In the genomic region with DNA sequence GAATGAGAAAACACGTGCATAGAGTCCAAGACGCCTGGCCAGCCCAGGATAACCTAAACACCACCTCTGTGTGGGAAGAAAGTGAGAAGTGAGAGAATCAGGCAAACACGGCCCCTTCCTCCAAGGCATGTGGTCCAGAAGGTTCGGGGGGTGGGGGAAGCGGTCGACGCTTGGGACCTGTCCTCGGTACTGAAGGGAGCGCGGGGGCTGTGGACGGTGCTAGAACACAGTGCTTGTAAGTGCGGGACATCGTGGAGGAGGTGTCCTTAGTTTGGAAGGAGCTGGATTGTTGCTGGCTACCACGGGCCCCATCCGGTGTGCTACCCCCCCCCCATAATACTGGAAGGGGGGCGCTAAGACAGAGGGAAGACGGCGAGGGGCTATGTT, we compare ENCODE assay signal across 3 cellular contexts.
TF ChIP-seq lines count a peak whose summit lies in the region.

No MANE protein-coding gene starts in this region.

TF ChIP-seq in A549, 52 proteins besides CTCF, POLR2A, EP300 and RAD21:
- TF ChIP-seq, protein P1, sequence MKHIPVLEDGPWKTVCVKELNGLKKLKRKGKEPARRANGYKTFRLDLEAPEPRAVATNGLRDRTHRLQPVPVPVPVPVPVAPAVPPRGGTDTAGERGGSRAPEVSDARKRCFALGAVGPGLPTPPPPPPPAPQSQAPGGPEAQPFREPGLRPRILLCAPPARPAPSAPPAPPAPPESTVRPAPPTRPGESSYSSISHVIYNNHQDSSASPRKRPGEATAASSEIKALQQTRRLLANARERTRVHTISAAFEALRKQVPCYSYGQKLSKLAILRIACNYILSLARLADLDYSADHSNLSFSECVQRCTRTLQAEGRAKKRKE (CRISPR knock-in tag; IDR thresholded peaks at IDR 0.05; ENCODE audit: low read depth): no peak
- TF ChIP-seq, protein P2, sequence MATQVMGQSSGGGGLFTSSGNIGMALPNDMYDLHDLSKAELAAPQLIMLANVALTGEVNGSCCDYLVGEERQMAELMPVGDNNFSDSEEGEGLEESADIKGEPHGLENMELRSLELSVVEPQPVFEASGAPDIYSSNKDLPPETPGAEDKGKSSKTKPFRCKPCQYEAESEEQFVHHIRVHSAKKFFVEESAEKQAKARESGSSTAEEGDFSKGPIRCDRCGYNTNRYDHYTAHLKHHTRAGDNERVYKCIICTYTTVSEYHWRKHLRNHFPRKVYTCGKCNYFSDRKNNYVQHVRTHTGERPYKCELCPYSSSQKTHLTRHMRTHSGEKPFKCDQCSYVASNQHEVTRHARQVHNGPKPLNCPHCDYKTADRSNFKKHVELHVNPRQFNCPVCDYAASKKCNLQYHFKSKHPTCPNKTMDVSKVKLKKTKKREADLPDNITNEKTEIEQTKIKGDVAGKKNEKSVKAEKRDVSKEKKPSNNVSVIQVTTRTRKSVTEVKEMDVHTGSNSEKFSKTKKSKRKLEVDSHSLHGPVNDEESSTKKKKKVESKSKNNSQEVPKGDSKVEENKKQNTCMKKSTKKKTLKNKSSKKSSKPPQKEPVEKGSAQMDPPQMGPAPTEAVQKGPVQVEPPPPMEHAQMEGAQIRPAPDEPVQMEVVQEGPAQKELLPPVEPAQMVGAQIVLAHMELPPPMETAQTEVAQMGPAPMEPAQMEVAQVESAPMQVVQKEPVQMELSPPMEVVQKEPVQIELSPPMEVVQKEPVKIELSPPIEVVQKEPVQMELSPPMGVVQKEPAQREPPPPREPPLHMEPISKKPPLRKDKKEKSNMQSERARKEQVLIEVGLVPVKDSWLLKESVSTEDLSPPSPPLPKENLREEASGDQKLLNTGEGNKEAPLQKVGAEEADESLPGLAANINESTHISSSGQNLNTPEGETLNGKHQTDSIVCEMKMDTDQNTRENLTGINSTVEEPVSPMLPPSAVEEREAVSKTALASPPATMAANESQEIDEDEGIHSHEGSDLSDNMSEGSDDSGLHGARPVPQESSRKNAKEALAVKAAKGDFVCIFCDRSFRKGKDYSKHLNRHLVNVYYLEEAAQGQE (IDR thresholded peaks at IDR 0.05): peak; percentile 54; the same call in 1 of the 2 replicates
- no peak for TF ChIP-seq CHD2 (IDR thresholded peaks at IDR 0.05; ENCODE audit: low read length, partially characterized antibody)

TF ChIP-seq in GM23338, 12 proteins besides CTCF, POLR2A, EP300 and RAD21:
- TF ChIP-seq EZH2 (IDR thresholded peaks at IDR 0.05; ENCODE audit: low read depth, unreplicated experiment) (no peak), NANOG (IDR thresholded peaks at IDR 0.05; ENCODE audit: borderline replicate concordance) (no peak)
- TF ChIP-seq, protein P3, sequence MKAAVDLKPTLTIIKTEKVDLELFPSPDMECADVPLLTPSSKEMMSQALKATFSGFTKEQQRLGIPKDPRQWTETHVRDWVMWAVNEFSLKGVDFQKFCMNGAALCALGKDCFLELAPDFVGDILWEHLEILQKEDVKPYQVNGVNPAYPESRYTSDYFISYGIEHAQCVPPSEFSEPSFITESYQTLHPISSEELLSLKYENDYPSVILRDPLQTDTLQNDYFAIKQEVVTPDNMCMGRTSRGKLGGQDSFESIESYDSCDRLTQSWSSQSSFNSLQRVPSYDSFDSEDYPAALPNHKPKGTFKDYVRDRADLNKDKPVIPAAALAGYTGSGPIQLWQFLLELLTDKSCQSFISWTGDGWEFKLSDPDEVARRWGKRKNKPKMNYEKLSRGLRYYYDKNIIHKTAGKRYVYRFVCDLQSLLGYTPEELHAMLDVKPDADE (IDR thresholded peaks at IDR 0.05): no peak
- TF ChIP-seq, protein P2 (IDR thresholded peaks at IDR 0.05; ENCODE audit: unreplicated experiment): peak; percentile 86

TF ChIP-seq in K562, 482 proteins besides CTCF, POLR2A, EP300 and RAD21:
- TF ChIP-seq, protein P4, sequence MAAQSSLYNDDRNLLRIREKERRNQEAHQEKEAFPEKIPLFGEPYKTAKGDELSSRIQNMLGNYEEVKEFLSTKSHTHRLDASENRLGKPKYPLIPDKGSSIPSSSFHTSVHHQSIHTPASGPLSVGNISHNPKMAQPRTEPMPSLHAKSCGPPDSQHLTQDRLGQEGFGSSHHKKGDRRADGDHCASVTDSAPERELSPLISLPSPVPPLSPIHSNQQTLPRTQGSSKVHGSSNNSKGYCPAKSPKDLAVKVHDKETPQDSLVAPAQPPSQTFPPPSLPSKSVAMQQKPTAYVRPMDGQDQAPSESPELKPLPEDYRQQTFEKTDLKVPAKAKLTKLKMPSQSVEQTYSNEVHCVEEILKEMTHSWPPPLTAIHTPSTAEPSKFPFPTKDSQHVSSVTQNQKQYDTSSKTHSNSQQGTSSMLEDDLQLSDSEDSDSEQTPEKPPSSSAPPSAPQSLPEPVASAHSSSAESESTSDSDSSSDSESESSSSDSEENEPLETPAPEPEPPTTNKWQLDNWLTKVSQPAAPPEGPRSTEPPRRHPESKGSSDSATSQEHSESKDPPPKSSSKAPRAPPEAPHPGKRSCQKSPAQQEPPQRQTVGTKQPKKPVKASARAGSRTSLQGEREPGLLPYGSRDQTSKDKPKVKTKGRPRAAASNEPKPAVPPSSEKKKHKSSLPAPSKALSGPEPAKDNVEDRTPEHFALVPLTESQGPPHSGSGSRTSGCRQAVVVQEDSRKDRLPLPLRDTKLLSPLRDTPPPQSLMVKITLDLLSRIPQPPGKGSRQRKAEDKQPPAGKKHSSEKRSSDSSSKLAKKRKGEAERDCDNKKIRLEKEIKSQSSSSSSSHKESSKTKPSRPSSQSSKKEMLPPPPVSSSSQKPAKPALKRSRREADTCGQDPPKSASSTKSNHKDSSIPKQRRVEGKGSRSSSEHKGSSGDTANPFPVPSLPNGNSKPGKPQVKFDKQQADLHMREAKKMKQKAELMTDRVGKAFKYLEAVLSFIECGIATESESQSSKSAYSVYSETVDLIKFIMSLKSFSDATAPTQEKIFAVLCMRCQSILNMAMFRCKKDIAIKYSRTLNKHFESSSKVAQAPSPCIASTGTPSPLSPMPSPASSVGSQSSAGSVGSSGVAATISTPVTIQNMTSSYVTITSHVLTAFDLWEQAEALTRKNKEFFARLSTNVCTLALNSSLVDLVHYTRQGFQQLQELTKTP (IDR thresholded peaks at IDR 0.05; ENCODE audit: low read depth in 1 of 2, partially characterized antibody in 2 of 2): peak in 1 of 2 experiments; percentile 14
- TF ChIP-seq, protein P2 (CRISPR knock-in tag; IDR thresholded peaks at IDR 0.05; ENCODE audit: low read depth): peak; percentile 84
- TF ChIP-seq, protein P5, sequence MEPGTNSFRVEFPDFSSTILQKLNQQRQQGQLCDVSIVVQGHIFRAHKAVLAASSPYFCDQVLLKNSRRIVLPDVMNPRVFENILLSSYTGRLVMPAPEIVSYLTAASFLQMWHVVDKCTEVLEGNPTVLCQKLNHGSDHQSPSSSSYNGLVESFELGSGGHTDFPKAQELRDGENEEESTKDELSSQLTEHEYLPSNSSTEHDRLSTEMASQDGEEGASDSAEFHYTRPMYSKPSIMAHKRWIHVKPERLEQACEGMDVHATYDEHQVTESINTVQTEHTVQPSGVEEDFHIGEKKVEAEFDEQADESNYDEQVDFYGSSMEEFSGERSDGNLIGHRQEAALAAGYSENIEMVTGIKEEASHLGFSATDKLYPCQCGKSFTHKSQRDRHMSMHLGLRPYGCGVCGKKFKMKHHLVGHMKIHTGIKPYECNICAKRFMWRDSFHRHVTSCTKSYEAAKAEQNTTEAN (CRISPR knock-in tag; IDR thresholded peaks at IDR 0.05): no peak
- no peak for TF ChIP-seq MTA1 (IDR thresholded peaks at IDR 0.05; ENCODE audit: borderline replicate concordance)
- TF ChIP-seq ZFP36 (IDR thresholded peaks at IDR 0.05; ENCODE audit: low read depth, low read length, partially characterized antibody): peak; percentile 31
- TF ChIP-seq EHMT2 (IDR thresholded peaks at IDR 0.05): peak; percentile 95
- no peak for TF ChIP-seq POLR2G (IDR thresholded peaks at IDR 0.05; ENCODE audit: low read depth, low read length)
- 0 out of 2 replicates have a peak, but pooled peaks have one; percentile 27 for TF ChIP-seq CREM (IDR thresholded peaks at IDR 0.05; ENCODE audit: low read depth)
- TF ChIP-seq, protein P6, sequence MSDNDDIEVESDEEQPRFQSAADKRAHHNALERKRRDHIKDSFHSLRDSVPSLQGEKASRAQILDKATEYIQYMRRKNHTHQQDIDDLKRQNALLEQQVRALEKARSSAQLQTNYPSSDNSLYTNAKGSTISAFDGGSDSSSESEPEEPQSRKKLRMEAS (CRISPR knock-in tag; IDR thresholded peaks at IDR 0.05): 0 out of 2 replicates have a peak, but pooled peaks have one; percentile 21
- TF ChIP-seq MAZ (CRISPR knock-in tag; conservative IDR thresholded peaks at IDR 0.05 in 1 of 2, IDR thresholded peaks at IDR 0.05 in 1 of 2): 0 out of 4 replicates have a peak, but pooled peaks of 1 of the 2 experiments have one; percentile 19
- TF ChIP-seq CBX2 (IDR thresholded peaks at IDR 0.05; ENCODE audit: insufficient read depth, low read length, poor library complexity, severe bottlenecking): no peak
- TF ChIP-seq HDAC1 (IDR thresholded peaks at IDR 0.05): peak in 1 of 2 experiments; percentile 28; a peak in 1 of 4 replicates
- TF ChIP-seq, protein P7, sequence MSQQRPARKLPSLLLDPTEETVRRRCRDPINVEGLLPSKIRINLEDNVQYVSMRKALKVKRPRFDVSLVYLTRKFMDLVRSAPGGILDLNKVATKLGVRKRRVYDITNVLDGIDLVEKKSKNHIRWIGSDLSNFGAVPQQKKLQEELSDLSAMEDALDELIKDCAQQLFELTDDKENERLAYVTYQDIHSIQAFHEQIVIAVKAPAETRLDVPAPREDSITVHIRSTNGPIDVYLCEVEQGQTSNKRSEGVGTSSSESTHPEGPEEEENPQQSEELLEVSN (IDR thresholded peaks at IDR 0.05; ENCODE audit: borderline replicate concordance in 1 of 2, extremely low read depth in 1 of 2, insufficient read depth in 1 of 2, insufficient read length in 1 of 2, low read depth in 1 of 2, low read length in 1 of 2, poor library complexity in 1 of 2, severe bottlenecking in 1 of 2): peak in 1 of 2 experiments; percentile 61
- TF ChIP-seq MIER1 (IDR thresholded peaks at IDR 0.05; ENCODE audit: low read depth): peak; percentile 88
- TF ChIP-seq PTTG1 (tag; IDR thresholded peaks at IDR 0.05; ENCODE audit: low read depth): no peak
- no peak for TF ChIP-seq ZNF551 (CRISPR knock-in tag; IDR thresholded peaks at IDR 0.05)
- TF ChIP-seq ZNF239 (CRISPR knock-in tag; IDR thresholded peaks at IDR 0.05): no peak
- TF ChIP-seq, protein P8, sequence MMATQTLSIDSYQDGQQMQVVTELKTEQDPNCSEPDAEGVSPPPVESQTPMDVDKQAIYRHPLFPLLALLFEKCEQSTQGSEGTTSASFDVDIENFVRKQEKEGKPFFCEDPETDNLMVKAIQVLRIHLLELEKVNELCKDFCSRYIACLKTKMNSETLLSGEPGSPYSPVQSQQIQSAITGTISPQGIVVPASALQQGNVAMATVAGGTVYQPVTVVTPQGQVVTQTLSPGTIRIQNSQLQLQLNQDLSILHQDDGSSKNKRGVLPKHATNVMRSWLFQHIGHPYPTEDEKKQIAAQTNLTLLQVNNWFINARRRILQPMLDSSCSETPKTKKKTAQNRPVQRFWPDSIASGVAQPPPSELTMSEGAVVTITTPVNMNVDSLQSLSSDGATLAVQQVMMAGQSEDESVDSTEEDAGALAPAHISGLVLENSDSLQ (IDR thresholded peaks at IDR 0.05): no peak
- TF ChIP-seq SIX5 (IDR thresholded peaks at IDR 0.05; ENCODE audit: borderline replicate concordance in 1 of 2, insufficient read depth in 1 of 2, low read depth in 1 of 2, low read length in 2 of 2): no peak
- no peak for TF ChIP-seq KDM2B (CRISPR knock-in tag; IDR thresholded peaks at IDR 0.05)
- TF ChIP-seq POU5F1 (IDR thresholded peaks at IDR 0.05; ENCODE audit: borderline replicate concordance, low read depth, low read length, partially characterized antibody): no peak
- no peak for TF ChIP-seq NUFIP1 (IDR thresholded peaks at IDR 0.05; ENCODE audit: partially characterized antibody)
- TF ChIP-seq YY1 (IDR thresholded peaks at IDR 0.05; ENCODE audit: borderline replicate concordance in 1 of 3, control insufficient read depth in 1 of 3, extremely low read depth in 1 of 3, insufficient read depth in 3 of 3, insufficient read length in 1 of 3, insufficient replicate concordance in 2 of 3, low read depth in 1 of 3, low read length in 2 of 3): peak in 1 of 3 experiments; percentile 1
TF ChIP-seq in K562: peak in this region for 11.
